ENCODE assay signal across 31 cellular contexts in genomic region chr14:104141621-104142091, GRCh38. TPM values are rescaled to one million over a fixed set of nuclear protein-coding genes. Genes with fewer than 3 reads are reported as not detected.
DNase-seq lines count a peak whose midpoint lies in the region; ATAC-seq, FAIRE-seq and TF ChIP-seq lines count a peak whose summit lies in the region.
"Had no signal": no experiment of that assay in that cellular context is flagged by ENCODE, and none has a peak within 500 bp of the region (broad histone marks: within the 10 kb centered on the region; RNA-seq: fewer than 3 reads in every experiment).

No MANE protein-coding gene starts in this region.

- WGBS in psoas muscle, 3 donors: 83 to 92% (median 90%) methylated on average over 13 to 15 of the region's 15 CpGs

- peaks cover 27% of the 10 kb centered on the region for H3K27me3 Mint-ChIP-seq in T-helper 17 cell

- intact Hi-C loops in Right ventricle myocardium inferior (cut with DNase I): no loop called here
- intact Hi-C loops in left ventricle myocardium inferior (cut with micrococcal nuclease): no loop called here
- intact Hi-C loops in kidney (cut with DNase I): no loop called here
- intact Hi-C loops in psoas muscle (cut with DNase I): loop anchor here in 1 of 2 donors (5.0 kb wide), 1 partner anchor 496 kb away; no protein-coding TSS in a partner anchor

- DNase-seq in Right ventricle myocardium inferior (ENCODE audit: missing footprints) (peak; percentile 40), left ventricle myocardium inferior (no peak), T-helper 17 cell (peak in 2 of 3 donors; percentile 1 to 4), kidney (peak; percentile 63), psoas muscle (peak; percentile 10 to 30), NCI-H1436 (lab: John Stamatoyannopoulos, UW) (no peak), KBM-7 (no peak)
- DNase-seq: ACHN; activated CD4-positive, alpha-beta T cell treated with anti-CD3 and anti-CD28 coated beads, Interleukin-2, amount 50 U/mL, for 1 hour; activated naive CD8-positive, alpha-beta T cell treated with anti-CD3 and anti-CD28 coated beads for 36 hours; COR-L47; DMS79; effector memory CD8-positive, alpha-beta T cell; foreskin melanocyte; GF-D8; GM23248; naive B cell; NCI-H524 treated with DMSO at 0.1 percent for 48 hours; NK-92 treated with Interleukin-12 subunit alpha and Interleukin-12 subunit beta, amount 100 ng/mL, for 24 hours had no signal

- in situ Hi-C loops in KBM-7 (cut with MboI; ENCODE audit: low pct_unique_long_range_greater_than_20kb, low sequenced_read_pairs): no loop called here

- H3K4me1 Mint-ChIP-seq in T-helper 17 cell: peaks cover 6% of the 10 kb centered on the region

- H3K36me3 ChIP-seq in left ventricle myocardium inferior (no peaks in the 10 kb centered on the region), kidney (ENCODE audit: control insufficient read depth in 1 of 2, insufficient read depth in 2 of 2, low read length in 2 of 2) (no peaks in the 10 kb centered on the region), psoas muscle (ENCODE audit: insufficient read depth in 1 of 2, low read depth in 1 of 2) (no peaks in the 10 kb centered on the region)
- H3K36me3 ChIP-seq: esophagus muscularis mucosa, thyroid gland had no signal

- H3K27me3 ChIP-seq in left ventricle myocardium inferior (ENCODE audit: low read depth) (peaks cover 33% of the 10 kb centered on the region), psoas muscle (ENCODE audit: insufficient read depth in 3 of 3, low read length in 2 of 3) (peaks cover 0 to 34% (median 9%) of the 10 kb centered on the region in 3 donors)
- H3K27me3 ChIP-seq: SJCRH30 had no signal

- H3K4me1 ChIP-seq in left ventricle myocardium inferior (peaks cover 58% of the 10 kb centered on the region), kidney (ENCODE audit: control insufficient read depth in 1 of 2, insufficient read depth in 1 of 2, low read depth in 1 of 2, low read length in 2 of 2) (peaks cover 0 to 2% of the 10 kb centered on the region in 2 donors), psoas muscle (peaks cover 9% of the 10 kb centered on the region)

- no peaks in the 10 kb centered on the region for H3K9me3 ChIP-seq in left ventricle myocardium inferior (replicated peaks)
- no peaks in the 10 kb centered on the region for H3K9me3 ChIP-seq in T-helper 17 cell (ENCODE audit: control insufficient read depth, low read length, poor library complexity, severe bottlenecking)
- H3K9me3 ChIP-seq in kidney (ENCODE audit: control insufficient read depth in 1 of 2, low read length in 2 of 2): no peaks in the 10 kb centered on the region
- no peaks in the 10 kb centered on the region for H3K9me3 ChIP-seq in psoas muscle
- H3K9me3 ChIP-seq: body of pancreas, esophagus muscularis mucosa, SJCRH30, thyroid gland had no signal

- ATAC-seq in Right ventricle myocardium inferior (no peak), T-helper 17 cell (no peak), psoas muscle (no peak), HG03571 (IDR thresholded peaks at IDR 0.05; ENCODE audit: unreplicated experiment) (no peak)
- ATAC-seq: body of pancreas; effector memory CD8-positive, alpha-beta T cell had no signal

- no peaks in the 10 kb centered on the region for H3K36me3 Mint-ChIP-seq in T-helper 17 cell (ENCODE audit: low read depth)
- H3K36me3 Mint-ChIP-seq: activated naive CD8-positive, alpha-beta T cell treated with anti-CD3 and anti-CD28 coated beads for 36 hours; naive B cell had no signal

- no peak overlapping the region for H3K9ac ChIP-seq in kidney (ENCODE audit: low read length in 2 of 2)
- H3K9ac ChIP-seq: GM23248, KMS-11 had no signal

- H3K27ac Mint-ChIP-seq in T-helper 17 cell: no peak overlapping the region
- H3K27ac Mint-ChIP-seq: activated naive CD8-positive, alpha-beta T cell treated with anti-CD3 and anti-CD28 coated beads for 36 hours; activated T-helper 1 cell treated with anti-CD3 and anti-CD28 coated beads, Interleukin-12 subunit alpha, Interleukin-12 subunit beta, Interleukin-2, Interleukin-4 antibody, amounts not matched to agents 30 ng/mL and 10 ng/mL and 1 ng/mL, durations not matched to agents 14 hours and 24 hours and 36 hours; effector memory CD8-positive, alpha-beta T cell; stimulated activated naive CD8-positive, alpha-beta T cell treated with anti-CD3 and anti-CD28 coated beads, Interleukin-15, Interleukin-2, amounts not matched to agents 100 ng/mL and 50 ng/mL, for 24 hours had no signal

- FAIRE-seq in kidney (lab: Jason Lieb, UNC): no peak
- FAIRE-seq: GM18507, HTR-8/SVneo, islet of Langerhans had no signal

- TF ChIP-seq CTCF in left ventricle myocardium inferior (IDR thresholded peaks at IDR 0.05; ENCODE audit: borderline replicate concordance): no peak
- no peak for TF ChIP-seq CTCF in kidney (IDR thresholded peaks at IDR 0.05; ENCODE audit: borderline replicate concordance, extremely low read depth, insufficient read depth)
- no peak for TF ChIP-seq CTCF in psoas muscle (IDR thresholded peaks at IDR 0.05)

- H3K4me3 ChIP-seq in left ventricle myocardium inferior (no peak overlapping the region), kidney (ENCODE audit: low read length in 2 of 2) (no peak overlapping the region), psoas muscle (no peak overlapping the region)
- H3K4me3 ChIP-seq: body of pancreas, esophagus muscularis mucosa, GM23248, SJCRH30, thyroid gland had no signal

- H3K4me3 Mint-ChIP-seq in T-helper 17 cell: no peak overlapping the region
- H3K4me3 Mint-ChIP-seq: activated naive CD8-positive, alpha-beta T cell treated with anti-CD3 and anti-CD28 coated beads for 36 hours; activated T-helper 1 cell treated with anti-CD3 and anti-CD28 coated beads, Interleukin-12 subunit alpha, Interleukin-12 subunit beta, Interleukin-2, Interleukin-4 antibody, amounts not matched to agents 30 ng/mL and 10 ng/mL and 1 ng/mL, durations not matched to agents 14 hours and 24 hours and 36 hours; effector memory CD8-positive, alpha-beta T cell; stimulated activated naive CD8-positive, alpha-beta T cell treated with anti-CD3 and anti-CD28 coated beads, Interleukin-15, Interleukin-2, amounts not matched to agents 100 ng/mL and 50 ng/mL, for 24 hours had no signal

- H3K27ac ChIP-seq in left ventricle myocardium inferior (replicated peaks) (no peak overlapping the region), kidney (ENCODE audit: low read depth in 2 of 2, low read length in 2 of 2) (no peak overlapping the region), psoas muscle (no peak overlapping the region)
- H3K27ac ChIP-seq: body of pancreas, esophagus muscularis mucosa, GM23248, KMS-11, SJCRH30, thyroid gland had no signal

RNA-seq across cellular contexts. Expression of gene KIF26A, which starts 3.3 kb away (rescaled TPM):
- total RNA-seq in Right ventricle myocardium inferior (6.4 TPM), left ventricle myocardium inferior (6.5 TPM), T-helper 17 cell (1 to 10 TPM; 3.9 to 4.7 TPM), kidney (12.3 TPM), psoas muscle (1 to 10 TPM; 1.8 to 3.2 (median 2.3) TPM)
- polyA plus RNA-seq in kidney (ENCODE audit: insufficient read depth, low read depth, low replicate concordance) (2.3 TPM), psoas muscle (1 to 10 TPM in 2 of 3 donors, under 1 TPM in 1; 0.99 to 1.6 (median 1.4) TPM)
- total RNA-seq: GM23248 had no signal
- polyA plus RNA-seq: GM23248 had no signal

RNA-seq across cellular contexts. Expression of gene ASPG, which starts 56.2 kb away (rescaled TPM):
- total RNA-seq in Right ventricle myocardium inferior (27.5 TPM), left ventricle myocardium inferior (27.1 TPM), T-helper 17 cell (not detected), kidney (2.5 TPM), psoas muscle (under 1 TPM in 3 of 4 donors, not detected in 1; 0.15 to 0.84 (median 0.51) TPM)
- polyA plus RNA-seq in kidney (ENCODE audit: insufficient read depth, low read depth, low replicate concordance) (58.1 TPM), psoas muscle (under 1 TPM; 0.04 to 0.61 (median 0.06) TPM)
- total RNA-seq: activated naive CD8-positive, alpha-beta T cell treated with anti-CD3 and anti-CD28 coated beads for 36 hours; activated T-helper 1 cell treated with anti-CD3 and anti-CD28 coated beads, Interleukin-12 subunit alpha, Interleukin-12 subunit beta, Interleukin-2, Interleukin-4 antibody, amounts not matched to agents 30 ng/mL and 10 ng/mL and 1 ng/mL, durations not matched to agents 14 hours and 24 hours and 36 hours; GM23248; T-helper 1 cell treated with Interleukin-12 subunit alpha and Interleukin-12 subunit beta and Interleukin-4 antibody, amounts not matched to agents 30 ng/mL and 1 ng/mL, for 36 hours had no signal
- polyA plus RNA-seq: GM23248 had no signal

Comparison
In these comparisons a context has a peak if more than half of its experiments do, and no peak if none do; other contexts are left out.
1. DNase-seq: peak in Right ventricle myocardium inferior (single experiment), T-helper 17 cell (2 of 3), kidney (single experiment) and psoas muscle (2 of 2); none in left ventricle myocardium inferior (single experiment), NCI-H1436 (single experiment) and KBM-7 (single experiment).